8 cellular contexts compared by ENCODE assay signal in genomic region chr9:126398403-126399058, GRCh38.
A peak's percentile ranks its signal among the peaks of the same experiment; 100 is the strongest.
DNase-seq lines count a peak whose midpoint lies in the region; ATAC-seq and TF ChIP-seq lines count a peak whose summit lies in the region.

No MANE protein-coding gene starts in this region.

- no peaks in the 10 kb centered on the region for H3K9me3 Mint-ChIP-seq in activated T-cell treated with anti-CD3 and anti-CD28 coated beads, Interleukin-2, amount 50 U/mL, for 4 hours
- H3K9me3 Mint-ChIP-seq in nephron progenitor cell, result no peaks in the 10 kb centered on the region

- H3K27ac ChIP-seq in PC-3 (ENCODE audit: low read length), result no peak overlapping the region
- H3K27ac ChIP-seq in fibroblast of lung (ENCODE audit: insufficient read depth, low read length), result no peak overlapping the region

- H3K79me2 ChIP-seq in PC-3 (ENCODE audit: low read length) (no peaks in the 10 kb centered on the region), fibroblast of lung (ENCODE audit: control insufficient read depth, insufficient read depth, low read length) (no peaks in the 10 kb centered on the region)

- no peak overlapping the region for H3K4me3 Mint-ChIP-seq in activated T-cell treated with anti-CD3 and anti-CD28 coated beads, Interleukin-2, amount 50 U/mL, for 4 hours
- no peak overlapping the region for H3K4me3 Mint-ChIP-seq in nephron progenitor cell

- H3K27me3 Mint-ChIP-seq in activated T-cell treated with anti-CD3 and anti-CD28 coated beads, Interleukin-2, amount 50 U/mL, for 4 hours (ENCODE audit: low read depth), result no peaks in the 10 kb centered on the region
- H3K27me3 Mint-ChIP-seq in nephron progenitor cell (ENCODE audit: low read depth, poor library complexity), result peaks cover 2% of the 10 kb centered on the region

- H3K9me2 ChIP-seq in PC-3 (replicated peaks; ENCODE audit: low read length), result no peaks in the 10 kb centered on the region

- H3K27ac Mint-ChIP-seq in nephron progenitor cell, result no peak overlapping the region

- POLR2A ChIA-PET in PC-3 (lab: Charles Lee; ENCODE audit: unreplicated experiment), result no interaction called here

- H3K4me3 ChIP-seq in PC-3 (ENCODE audit: low read length) (no peak overlapping the region), fibroblast of lung (replicated peaks in 1 of 4; ENCODE audit: control extremely low read depth in 1 of 4, insufficient read depth in 1 of 4, low read depth in 3 of 4, low read length in 4 of 4) (no peak overlapping the region)

- H3K36me3 Mint-ChIP-seq in activated T-cell treated with anti-CD3 and anti-CD28 coated beads, Interleukin-2, amount 50 U/mL, for 4 hours (ENCODE audit: insufficient read depth), result peaks cover 1% of the 10 kb centered on the region
- H3K36me3 Mint-ChIP-seq in nephron progenitor cell (ENCODE audit: low read depth), result peaks cover 30% of the 10 kb centered on the region

- H3K4me1 ChIP-seq in PC-3 (ENCODE audit: insufficient read depth, low read length) (peaks cover 17% of the 10 kb centered on the region), fibroblast of lung (ENCODE audit: control insufficient read depth, extremely low read depth, insufficient read depth, low read length) (no peaks in the 10 kb centered on the region)

- H3K4me1 Mint-ChIP-seq in activated T-cell treated with anti-CD3 and anti-CD28 coated beads, Interleukin-2, amount 50 U/mL, for 4 hours (ENCODE audit: low read depth), result peaks cover 40% of the 10 kb centered on the region
- peaks cover 44% of the 10 kb centered on the region for H3K4me1 Mint-ChIP-seq in nephron progenitor cell

- no TSS peak for BruUV-seq in PC-3 (replicated peaks; lab: Mats Ljungman, UMichigan)

- in situ Hi-C loops in ACHN (cut with HindIII; ENCODE audit: low pct_ligation_motif_present, low pct_unique_long_range_greater_than_20kb, low sequenced_read_pairs), result no loop called here

- H3K9ac ChIP-seq in PC-3 (ENCODE audit: low read length) (no peak overlapping the region), fibroblast of lung (ENCODE audit: insufficient read depth, low read length) (no peak overlapping the region)

- H3K4me2 ChIP-seq in PC-3 (ENCODE audit: low read length), result no peak overlapping the region
- no peak overlapping the region for H3K4me2 ChIP-seq in fibroblast of lung (ENCODE audit: extremely low read depth, insufficient read depth, low read length)

- DNase-seq in ACHN (peak; percentile 10), PC-3 (peak; percentile 66), fibroblast of lung (ENCODE audit: low read depth in 2 of 2) (peak; percentile 49 to 51), nephron progenitor cell (peak; percentile 91)
- peak; percentile 69 for DNase-seq in activated T-cell treated with anti-CD3 and anti-CD28 coated beads, Interleukin-2, amount 50 U/mL, for 4 hours
- peak; percentile 86 for DNase-seq in stimulated activated naive CD8-positive, alpha-beta T cell treated with anti-CD3 and anti-CD28 coated beads, Interleukin-15, Interleukin-2, amounts not matched to agents 100 U/mL and 50 U/mL, for 24 hours

- ATAC-seq in GM21423 (IDR thresholded peaks at IDR 0.05; ENCODE audit: unreplicated experiment), result peak; percentile 41
- peak; percentile 87 for ATAC-seq in PC-3
- peak; percentile 16 to 42 for ATAC-seq in activated T-cell treated with anti-CD3 and anti-CD28 coated beads, Interleukin-2, amount 50 U/mL, for 4 hours
- ATAC-seq in stimulated activated naive CD8-positive, alpha-beta T cell treated with anti-CD3 and anti-CD28 coated beads, Interleukin-15, Interleukin-2, amounts not matched to agents 100 U/mL and 50 U/mL, for 24 hours, result no peak
- ATAC-seq in HG03159 (IDR thresholded peaks at IDR 0.05; ENCODE audit: unreplicated experiment), result no peak

- H3K36me3 ChIP-seq in PC-3 (ENCODE audit: low read depth, low read length) (no peaks in the 10 kb centered on the region; the same call in 1 of the 2 replicates), fibroblast of lung (ENCODE audit: control insufficient read depth, insufficient read depth, low read length) (no peaks in the 10 kb centered on the region)

- H3K27me3 ChIP-seq in PC-3 (ENCODE audit: low read length), result no peaks in the 10 kb centered on the region
- no peaks in the 10 kb centered on the region for H3K27me3 ChIP-seq in fibroblast of lung (ENCODE audit: control insufficient read depth, insufficient read depth, low read length)

- CTCF ChIA-PET in PC-3 (lab: Charles Lee), result interaction anchor here (0.6 to 1.2 kb wide), 8 partner anchors 48 to 231 kb away, joined by 3 to 8 read pairs (median 4); no protein-coding TSS in a partner anchor

- no peaks in the 10 kb centered on the region for H3K9me3 ChIP-seq in PC-3 (ENCODE audit: low read length)
- no peaks in the 10 kb centered on the region for H3K9me3 ChIP-seq in fibroblast of lung (ENCODE audit: control insufficient read depth, insufficient read depth, low read depth, low read length)

- H3F3A ChIP-seq in PC-3 (ENCODE audit: low read length, unreplicated experiment), result no peaks in the 10 kb centered on the region

- peak; percentile 89 for TF ChIP-seq CTCF in PC-3 (conservative IDR thresholded peaks at IDR 0.05; ENCODE audit: low read depth, low read length)
- peak; percentile 95 to 98 for TF ChIP-seq CTCF in fibroblast of lung (conservative IDR thresholded peaks at IDR 0.05 in 1 of 2, IDR thresholded peaks at IDR 0.05 in 1 of 2; ENCODE audit: low read depth in 1 of 2, low read length in 2 of 2)
- TF ChIP-seq CTCF in nephron progenitor cell (IDR thresholded peaks at IDR 0.05), result peak; percentile 99

- no peaks in the 10 kb centered on the region for H4K20me1 ChIP-seq in PC-3 (ENCODE audit: low read length)
- H4K20me1 ChIP-seq in fibroblast of lung (ENCODE audit: control insufficient read depth, extremely low read depth, insufficient read depth, low read length), result no peaks in the 10 kb centered on the region

- H2AFZ ChIP-seq in PC-3 (ENCODE audit: low read length) (no peak overlapping the region), fibroblast of lung (ENCODE audit: low read length) (no peak overlapping the region)

- intact Hi-C loops in PC-3 (cut with micrococcal nuclease), result loop anchor here (1.0 to 2.0 kb wide), 3 partner anchors 81 to 96 kb away; no protein-coding TSS in a partner anchor

Comparison
In these comparisons a context has a peak if more than half of its experiments do, and no peak if none do; other contexts are left out.
1. DNase-seq: peak in every context shown above with its lines; median percentile 91 in nephron progenitor cell; 86 in stimulated activated naive CD8-positive, alpha-beta T cell treated with anti-CD3 and anti-CD28 coated beads, Interleukin-15, Interleukin-2, amounts not matched to agents 100 U/mL and 50 U/mL, for 24 hours; 69 in activated T-cell treated with anti-CD3 and anti-CD28 coated beads, Interleukin-2, amount 50 U/mL, for 4 hours; 66 in PC-3; 50 in fibroblast of lung; 10 in ACHN.
2. ATAC-seq: peak in GM21423 (single experiment), PC-3 (single experiment) and activated T-cell treated with anti-CD3 and anti-CD28 coated beads, Interleukin-2, amount 50 U/mL, for 4 hours (2 of 2); none in stimulated activated naive CD8-positive, alpha-beta T cell treated with anti-CD3 and anti-CD28 coated beads, Interleukin-15, Interleukin-2, amounts not matched to agents 100 U/mL and 50 U/mL, for 24 hours (single experiment) and HG03159 (single experiment).
3. Peak in every context shown above with its lines, with median percentiles within 50 percentile points of each other: CTCF ChIP-seq.